In genomic region chr10:121690152-121690551, GRCh38 we compare ENCODE assay signal across 18 cellular contexts.
DNase-seq lines count a peak whose midpoint lies in the region; ATAC-seq, FAIRE-seq and TF ChIP-seq lines count a peak whose summit lies in the region.
"Had no signal": no experiment of that assay in that cellular context is flagged by ENCODE, and none has a peak within 500 bp of the region (broad histone marks: within the 10 kb centered on the region; RNA-seq: fewer than 3 reads in every experiment).

No MANE protein-coding gene starts in this region.

- no peak for TF ChIP-seq POLR2A in erythroblast (IDR thresholded peaks at IDR 0.05; ENCODE audit: low read length)

- CTCF ChIA-PET in Caco-2 (lab: Charles Lee): interaction anchor here (0.8 to 1.2 kb wide), 2 partner anchors 27 to 80 kb away, joined by 3 to 4 read pairs; no protein-coding TSS in a partner anchor

- DNase-seq in Caco-2 (peak; percentile 76 to 80), RCC 7860 (ENCODE audit: low spot score) (peak; percentile 50), kidney epithelial cell (ENCODE audit: low read depth) (peak; percentile 28), neural crest cell (ENCODE audit: low read depth, low spot score) (no peak), erythroblast (lab: John Stamatoyannopoulos, UW) (no peak)
- DNase-seq in activated effector memory CD4-positive, alpha-beta T cell treated with anti-CD3 and anti-CD28 coated beads, Interleukin-2, amount 50 U/mL, for 16 hours: no peak
- DNase-seq: DMS79, NCI-H1417 treated with DMSO at 0.1 percent for 48 hours, NCI-H187, NCI-H446, NCI-H526, Right ventricle myocardium superior had no signal

- no peak overlapping the region for H3K4me3 Mint-ChIP-seq in Caco-2 (ENCODE audit: unreplicated experiment)
- H3K4me3 Mint-ChIP-seq in neural crest cell: peak overlapping the region; percentile 25
- H3K4me3 Mint-ChIP-seq: B cell, IgD-negative memory B cell had no signal

- no peak overlapping the region for H3K4me3 ChIP-seq in Caco-2 (ENCODE audit: low read depth, low read length)
- no peak overlapping the region for H3K4me3 ChIP-seq in kidney epithelial cell (ENCODE audit: low read depth, low read length)

- POLR2A ChIA-PET in Caco-2 (lab: Charles Lee): no interaction called here

- H3K27ac Mint-ChIP-seq in Caco-2 (ENCODE audit: unreplicated experiment) (peak overlapping the region; percentile 21), neural crest cell (ENCODE audit: unreplicated experiment) (no peak overlapping the region)
- H3K27ac Mint-ChIP-seq: B cell, IgD-negative memory B cell had no signal

- no peak for FAIRE-seq in RCC 7860 (lab: Jason Lieb, UNC)
- FAIRE-seq: A204.1, GM12891 had no signal

- intact Hi-C loops in Caco-2 (cut with micrococcal nuclease; ENCODE audit: unreplicated experiment): loop anchor here (1.0 to 2.0 kb wide), 2 partner anchors 45 to 80 kb away; no protein-coding TSS in a partner anchor

- no peaks in the 10 kb centered on the region for H3K27me3 Mint-ChIP-seq in Caco-2 (ENCODE audit: insufficient read depth, unreplicated experiment)
- H3K27me3 Mint-ChIP-seq in neural crest cell (ENCODE audit: low read depth): peaks cover 2% of the 10 kb centered on the region

- no peaks in the 10 kb centered on the region for H3K36me3 Mint-ChIP-seq in Caco-2 (ENCODE audit: insufficient read depth, unreplicated experiment)
- no peaks in the 10 kb centered on the region for H3K36me3 Mint-ChIP-seq in neural crest cell (ENCODE audit: low read depth)

- no TSS peak for BruUV-seq in Caco-2 (replicated peaks; lab: Mats Ljungman, UMichigan)

- H3K4me1 Mint-ChIP-seq in Caco-2 (ENCODE audit: low read depth, unreplicated experiment) (peaks cover 51% of the 10 kb centered on the region), neural crest cell (peaks cover 47% of the 10 kb centered on the region)
- H3K4me1 Mint-ChIP-seq: B cell, IgD-negative memory B cell had no signal

- peaks cover 46% of the 10 kb centered on the region for H3K4me1 ChIP-seq in Caco-2

- H3K9me3 ChIP-seq in Caco-2: no peaks in the 10 kb centered on the region

- ATAC-seq in HG03571 (IDR thresholded peaks at IDR 0.05; ENCODE audit: unreplicated experiment): no peak
- ATAC-seq in GM18858 (IDR thresholded peaks at IDR 0.05; ENCODE audit: unreplicated experiment): no peak

- TF ChIP-seq CTCF in Caco-2 (IDR thresholded peaks at IDR 0.05; ENCODE audit: insufficient read depth in 1 of 2, low read depth in 1 of 2, low read length in 1 of 2, severe bottlenecking in 1 of 2, unreplicated experiment in 1 of 2) (no peak), kidney epithelial cell (IDR thresholded peaks at IDR 0.05; ENCODE audit: insufficient read depth, low read length, poor library complexity, severe bottlenecking) (no peak), neural crest cell (conservative IDR thresholded peaks at IDR 0.05) (no peak)

- no peaks in the 10 kb centered on the region for H3K27me3 ChIP-seq in Caco-2 (replicated peaks; ENCODE audit: control insufficient read depth, insufficient read depth, low read length)
- H3K27me3 ChIP-seq in kidney epithelial cell (ENCODE audit: control insufficient read depth, insufficient read depth, low read length): peaks cover 3% of the 10 kb centered on the region

- H3K9me3 Mint-ChIP-seq in Caco-2 (ENCODE audit: unreplicated experiment): no peaks in the 10 kb centered on the region
- no peaks in the 10 kb centered on the region for H3K9me3 Mint-ChIP-seq in neural crest cell

- H3K36me3 ChIP-seq in Caco-2 (ENCODE audit: control insufficient read depth, insufficient read depth, low read length) (no peaks in the 10 kb centered on the region), kidney epithelial cell (ENCODE audit: control insufficient read depth, insufficient read depth, low read length) (no peaks in the 10 kb centered on the region)

Comparison
In these comparisons a context has a peak if more than half of its experiments do, and no peak if none do; other contexts are left out.
1. DNase-seq: peak in Caco-2 (2 of 2), RCC 7860 (single experiment) and kidney epithelial cell (single experiment); none in neural crest cell (single experiment), activated effector memory CD4-positive, alpha-beta T cell treated with anti-CD3 and anti-CD28 coated beads, Interleukin-2, amount 50 U/mL, for 16 hours (single experiment) and erythroblast (0 of 2).